In the genomic region with DNA sequence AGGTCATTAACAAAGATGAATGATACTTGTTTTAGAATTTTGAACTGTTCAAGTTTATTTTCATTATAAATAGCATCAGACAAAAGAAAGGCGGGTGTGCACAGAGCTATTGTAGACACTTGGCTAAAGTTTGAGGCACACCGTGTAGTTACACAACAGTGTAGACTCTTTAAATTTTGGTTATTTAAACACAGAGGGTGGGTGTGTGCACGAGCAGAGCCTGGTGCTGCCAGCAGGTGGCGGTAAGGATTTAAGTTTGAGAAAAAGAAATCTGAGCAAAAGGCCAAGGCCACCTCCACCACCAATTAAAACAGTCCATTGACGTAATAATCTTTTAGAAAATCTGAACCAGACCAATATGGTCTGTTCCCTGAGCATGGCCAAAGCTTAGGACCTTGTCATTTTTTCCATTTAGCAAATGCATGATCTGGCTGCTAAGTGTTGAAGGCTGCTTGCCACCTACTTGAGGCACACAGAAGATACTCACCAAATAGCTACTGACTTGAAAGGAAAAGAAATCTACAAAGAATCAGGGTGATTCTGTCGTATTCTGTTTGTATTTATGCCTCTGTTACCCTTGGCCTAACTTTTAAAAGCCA, we compare ENCODE assay signal across 8 cellular contexts. TPM values are rescaled to one million over a fixed set of nuclear protein-coding genes. Genes with fewer than 3 reads are reported as not detected.
DNase-seq lines count a peak whose midpoint lies in the region; ATAC-seq, FAIRE-seq and TF ChIP-seq lines count a peak whose summit lies in the region.

No MANE protein-coding gene starts in this region.

- H3K4me3 ChIP-seq in AG04450 (ENCODE audit: low read depth, low read length) (no peak overlapping the region), brain microvascular endothelial cell (ENCODE audit: low read depth, low read length) (no peak overlapping the region), lung (no peak overlapping the region)

- TF ChIP-seq POLR2A in GM12892 (IDR thresholded peaks at IDR 0.05; ENCODE audit: low read depth, low read length) = no peak

- no peak overlapping the region for H3K27ac ChIP-seq in AG04450 (ENCODE audit: low read depth, low read length)
- H3K27ac ChIP-seq in brain microvascular endothelial cell = no peak overlapping the region
- H3K27ac ChIP-seq in lung (ENCODE audit: low read depth in 1 of 2, low read length in 1 of 2) = no peak overlapping the region

- H3K36me3 ChIP-seq in brain microvascular endothelial cell (replicated peaks) = peaks cover 27% of the 10 kb centered on the region
- peaks cover 25 to 29% of the 10 kb centered on the region in 2 donors for H3K36me3 ChIP-seq in lung (ENCODE audit: control insufficient read depth in 2 of 2, insufficient read depth in 2 of 2, low read length in 2 of 2)

- ATAC-seq in lung (ENCODE audit: insufficient read depth, low FRiP score) = no peak
- no peak for ATAC-seq in HG02610 (IDR thresholded peaks at IDR 0.05; ENCODE audit: unreplicated experiment)

- CTCF ChIA-PET in AG04450 (lab: Charles Lee) = interaction anchor here (0.6 to 2.6 kb wide), 13 partner anchors 8 to 200 kb away, joined by 3 to 24 read pairs (median 4); a partner anchor contains a TSS

- WGBS in lung, 2 donors = 56 to 60% methylated on average over 6 of the region's 6 CpGs

- DNase-seq in AG04450 (ENCODE audit: low read depth, low spot score) = no peak
- DNase-seq in GM12892 (ENCODE audit: insufficient read length) = no peak
- DNase-seq in RKO (ENCODE audit: low spot score) = peak; percentile 30
- DNase-seq in brain microvascular endothelial cell = peak; percentile 40
- DNase-seq in lung (ENCODE audit: low spot score) = no peak
- DNase-seq in pons (ENCODE audit: low spot score) = no peak
- DNase-seq in NCI-H1930 (lab: John Stamatoyannopoulos, UW) = no peak

- H3K27me3 ChIP-seq in AG04450 (ENCODE audit: control insufficient read depth, insufficient read depth, low read length) = no peaks in the 10 kb centered on the region
- no peaks in the 10 kb centered on the region for H3K27me3 ChIP-seq in brain microvascular endothelial cell (replicated peaks)
- H3K27me3 ChIP-seq in lung (ENCODE audit: control insufficient read depth, insufficient read depth) = no peaks in the 10 kb centered on the region

- peak; percentile 67 for FAIRE-seq in GM12892 (lab: Jason Lieb, UNC)

- H3K4me1 ChIP-seq in lung (ENCODE audit: control insufficient read depth in 2 of 2, insufficient read depth in 2 of 2, low read length in 2 of 2) = no peaks in the 10 kb centered on the region

- H3K9me3 ChIP-seq in AG04450 (ENCODE audit: control insufficient read depth, insufficient read depth, low read length) (no peaks in the 10 kb centered on the region), lung (ENCODE audit: control insufficient read depth in 2 of 2, insufficient read depth in 1 of 2, low read length in 1 of 2) (no peaks in the 10 kb centered on the region)

- POLR2A ChIA-PET in AG04450 (lab: Yijun Ruan, JAX) = no interaction called here

- in situ Hi-C loops in brain microvascular endothelial cell (cut with HindIII; ENCODE audit: low pct_ligation_motif_present, low sequenced_read_pairs) = no loop called here

- TF ChIP-seq CTCF in AG04450 (IDR thresholded peaks at IDR 0.05; ENCODE audit: low read depth, low read length) (peak; percentile 73), brain microvascular endothelial cell (IDR thresholded peaks at IDR 0.05; ENCODE audit: low read depth, low read length, missing control alignments) (peak; percentile 87), lung (IDR thresholded peaks at IDR 0.05; ENCODE audit: control extremely low read depth, extremely low read depth) (peak; percentile 9)

RNA-seq across cellular contexts. Expression of a gene that starts 14.3 kb away (rescaled TPM):
- polyA plus RNA-seq in AG04450 (2011; rRNA removed) (47.2 and 49.2 TPM in 2 replicates), lung (10 to 100 TPM; 19.5 to 21.3 TPM)
- polyA minus RNA-seq in AG04450 (2011; rRNA and poly(A)+ RNA removed) = 30.1 and 39.0 TPM in 2 replicates
- 30.4 TPM for polyA plus RNA-seq in GM12892 (2012; ENCODE audit: missing spikeins)
- total RNA-seq in lung = 10 to 100 TPM; 25.0 to 39.4 TPM

RNA-seq across cellular contexts. Expression of a gene that starts 19.5 kb away (rescaled TPM):
- polyA plus RNA-seq in AG04450 (2011; rRNA removed) (29.1 and 35.7 TPM in 2 replicates), lung (10 to 100 TPM; 24.4 to 25.6 TPM)
- 9.1 and 9.9 TPM in 2 replicates for polyA minus RNA-seq in AG04450 (2011; rRNA and poly(A)+ RNA removed)
- polyA plus RNA-seq in GM12892 (2012; ENCODE audit: missing spikeins) = 36.9 TPM
- total RNA-seq in lung = 10 to 100 TPM; 21.5 to 21.6 TPM

Comparison
In these comparisons a context has a peak if more than half of its experiments do, and no peak if none do; other contexts are left out.
1. DNase-seq: peak in RKO (single experiment) and brain microvascular endothelial cell (single experiment); none in AG04450 (single experiment), GM12892 (single experiment), lung (single experiment), pons (single experiment) and NCI-H1930 (0 of 2).
2. CTCF ChIP-seq: peak in every context shown above with its lines; median percentile 87 in brain microvascular endothelial cell; 73 in AG04450; 9 in lung.